Comparison of ENCODE assay signal across 11 cellular contexts in the genomic region with DNA sequence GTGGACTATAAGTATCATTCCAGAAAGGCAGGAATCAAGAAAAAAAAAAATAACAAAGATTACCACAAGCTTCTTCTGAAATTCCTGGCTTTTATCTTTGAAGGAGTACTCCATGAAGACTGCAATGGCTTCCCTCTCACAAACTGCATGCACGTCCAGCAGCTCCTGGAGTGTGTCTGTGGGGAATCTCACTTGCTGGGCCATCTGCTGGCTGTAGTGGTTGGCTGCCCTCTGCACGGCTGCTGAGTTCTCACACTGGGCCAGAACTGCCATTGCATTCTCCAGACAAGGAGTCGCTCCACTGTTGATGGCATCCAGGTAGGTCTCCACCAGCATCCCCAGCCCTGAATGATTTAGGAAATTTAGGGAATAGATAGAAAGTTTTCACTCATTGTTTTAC. TPM values are rescaled to one million over a fixed set of nuclear protein-coding genes. Genes with fewer than 3 reads are reported as not detected.
DNase-seq lines count a peak whose midpoint lies in the region; ATAC-seq and TF ChIP-seq lines count a peak whose summit lies in the region.
"Had no signal": no experiment of that assay in that cellular context is flagged by ENCODE, and none has a peak within 500 bp of the region (broad histone marks: within the 10 kb centered on the region; RNA-seq: fewer than 3 reads in every experiment).

No MANE protein-coding gene starts in this region.

- no peaks in the 10 kb centered on the region for H3K9me3 Mint-ChIP-seq in neural progenitor cell
- H3K9me3 Mint-ChIP-seq: activated naive CD4-positive, alpha-beta T cell treated with anti-CD3 and anti-CD28 coated beads for 36 hours had no signal

- TF ChIP-seq CTCF in fibroblast of the aortic adventitia (IDR thresholded peaks at IDR 0.05; ENCODE audit: insufficient read depth, low read length) (peak; percentile 64), neural progenitor cell (IDR thresholded peaks at IDR 0.05) (peak; percentile 32)

- H3K9me3 ChIP-seq in neural progenitor cell (ENCODE audit: low read depth): no peaks in the 10 kb centered on the region

- H3K27ac ChIP-seq in neural progenitor cell: no peak overlapping the region
- H3K27ac ChIP-seq: SK-N-MC had no signal

- H3K4me3 ChIP-seq in fibroblast of the aortic adventitia (ENCODE audit: low read depth, low read length): no peak overlapping the region
- no peak overlapping the region for H3K4me3 ChIP-seq in neural progenitor cell
- H3K4me3 ChIP-seq: SK-N-MC had no signal

- H4K20me1 ChIP-seq in neural progenitor cell (ENCODE audit: low read depth): no peaks in the 10 kb centered on the region

- H3K4me3 Mint-ChIP-seq in neural progenitor cell: no peak overlapping the region
- H3K4me3 Mint-ChIP-seq: activated naive CD4-positive, alpha-beta T cell treated with anti-CD3 and anti-CD28 coated beads for 36 hours had no signal

- no peak overlapping the region for H3K27ac Mint-ChIP-seq in neural progenitor cell
- H3K27ac Mint-ChIP-seq: activated naive CD4-positive, alpha-beta T cell treated with anti-CD3 and anti-CD28 coated beads for 36 hours had no signal

- peak overlapping the region; percentile 40 for H2AFZ ChIP-seq in neural progenitor cell (replicated peaks)

- DNase-seq in Daoy (ENCODE audit: low read depth) (peak; percentile 31), RPMI7951 (ENCODE audit: low read depth) (peak; percentile 60), fibroblast of the aortic adventitia (ENCODE audit: low read depth) (peak; percentile 58), neural progenitor cell (ENCODE audit: low spot score) (peak; percentile 49), NCI-H187 treated with DMSO at 0.1 percent for 48 hours (lab: John Stamatoyannopoulos, UW) (no peak)
- DNase-seq in stimulated activated CD4-positive, alpha-beta T cell treated with anti-CD3 and anti-CD28 coated beads, Interleukin-1b, Interleukin-23, amount 100 ng/mL, for 48 hours: no peak
- no peak for DNase-seq in stimulated activated CD4-positive, alpha-beta T cell treated with anti-CD3 and anti-CD28 coated beads, Interleukin-4, amount 100 ng/mL, for 1 hour
- DNase-seq: activated naive CD4-positive, alpha-beta T cell treated with anti-CD3 and anti-CD28 coated beads for 36 hours; stimulated activated CD4-positive, alpha-beta T cell treated with anti-CD3 and anti-CD28 coated beads, Interleukin-2, amount 100 ng/mL, for 24 hours had no signal

- no peak overlapping the region for H3K4me2 ChIP-seq in neural progenitor cell

- H3K4me1 Mint-ChIP-seq in neural progenitor cell: no peaks in the 10 kb centered on the region

- no peaks in the 10 kb centered on the region for H3K4me1 ChIP-seq in neural progenitor cell

- no peak overlapping the region for H3K9ac ChIP-seq in neural progenitor cell

- no peaks in the 10 kb centered on the region for H3K27me3 ChIP-seq in neural progenitor cell

- ATAC-seq in GM21367 (IDR thresholded peaks at IDR 0.05; ENCODE audit: unreplicated experiment): no peak

- no peaks in the 10 kb centered on the region for H3K36me3 Mint-ChIP-seq in neural progenitor cell

- no peaks in the 10 kb centered on the region for H3K36me3 ChIP-seq in neural progenitor cell

- H3F3A ChIP-seq in neural progenitor cell (ENCODE audit: low read depth): no peaks in the 10 kb centered on the region

- peaks cover 2% of the 10 kb centered on the region for H3K27me3 Mint-ChIP-seq in neural progenitor cell (ENCODE audit: insufficient read depth, low read depth)

- H3K79me2 ChIP-seq in neural progenitor cell (ENCODE audit: low read depth): no peaks in the 10 kb centered on the region

RNA-seq across cellular contexts. Expression of a gene that starts 23.3 kb away (rescaled TPM):
- 19.1 and 24.8 TPM in 2 replicates for total RNA-seq in Daoy (2014; rRNA removed; shearing (Covaris generic))
- 28.6 and 37.1 TPM in 2 replicates for total RNA-seq in RPMI7951 (2014; rRNA removed; shearing (Covaris generic))
- total RNA-seq in fibroblast of the aortic adventitia (ENCODE audit: low replicate concordance) (19.8 and 75.5 TPM in 2 replicates), neural progenitor cell (ENCODE audit: low replicate concordance) (not detected in 2 replicates)

RNA-seq across cellular contexts. Expression of a gene that starts 26.6 kb away (rescaled TPM):
- not detected in 2 replicates for total RNA-seq in Daoy (2014; rRNA removed; shearing (Covaris generic))
- total RNA-seq in RPMI7951 (2014; rRNA removed; shearing (Covaris generic)): not detected in 2 replicates
- not detected in 2 replicates for total RNA-seq in fibroblast of the aortic adventitia (ENCODE audit: low replicate concordance)
- total RNA-seq in neural progenitor cell (ENCODE audit: low replicate concordance): not detected in 2 replicates

RNA-seq across cellular contexts. Expression of a gene that starts 49.5 kb away (rescaled TPM):
- total RNA-seq in Daoy (2014; rRNA removed; shearing (Covaris generic)): 8.3 and 9.5 TPM in 2 replicates
- total RNA-seq in RPMI7951 (2014; rRNA removed; shearing (Covaris generic)): 0.60 and 0.78 TPM in 2 replicates
- total RNA-seq in fibroblast of the aortic adventitia (ENCODE audit: low replicate concordance) (0.09 and 3.7 TPM in 2 replicates), neural progenitor cell (ENCODE audit: low replicate concordance) (not detected in 2 replicates)

Comparison
In these comparisons a context has a peak if more than half of its experiments do, and no peak if none do; other contexts are left out.
1. DNase-seq: peak in Daoy (single experiment), RPMI7951 (single experiment), fibroblast of the aortic adventitia (single experiment) and neural progenitor cell (single experiment); none in NCI-H187 treated with DMSO at 0.1 percent for 48 hours (single experiment), stimulated activated CD4-positive, alpha-beta T cell treated with anti-CD3 and anti-CD28 coated beads, Interleukin-1b, Interleukin-23, amount 100 ng/mL, for 48 hours (single experiment) and stimulated activated CD4-positive, alpha-beta T cell treated with anti-CD3 and anti-CD28 coated beads, Interleukin-4, amount 100 ng/mL, for 1 hour (single experiment).
2. RNA of a gene that starts 23.3 kb away (total RNA-seq): 28.6 to 37.1 TPM in RPMI7951, 19.8 to 75.5 TPM in fibroblast of the aortic adventitia and 19.1 to 24.8 TPM in Daoy; not detected in neural progenitor cell; every median in the first group is over 10 times any median in the second.